Comparison of ENCODE assay signal across 1 cellular context in genomic region chr4:55661398-55662056, GRCh38.
TF ChIP-seq lines count a peak whose summit lies in the region.

No MANE protein-coding gene starts in this region.

TF ChIP-seq in K562, 482 proteins besides CTCF, POLR2A, EP300 and RAD21:
- TF ChIP-seq ZHX1 (conservative IDR thresholded peaks at IDR 0.05; ENCODE audit: low read length) (no peak), CHAMP1 (IDR thresholded peaks at IDR 0.05) (no peak), HMG20A (CRISPR knock-in tag; conservative IDR thresholded peaks at IDR 0.05) (no peak)
- TF ChIP-seq, protein P1, sequence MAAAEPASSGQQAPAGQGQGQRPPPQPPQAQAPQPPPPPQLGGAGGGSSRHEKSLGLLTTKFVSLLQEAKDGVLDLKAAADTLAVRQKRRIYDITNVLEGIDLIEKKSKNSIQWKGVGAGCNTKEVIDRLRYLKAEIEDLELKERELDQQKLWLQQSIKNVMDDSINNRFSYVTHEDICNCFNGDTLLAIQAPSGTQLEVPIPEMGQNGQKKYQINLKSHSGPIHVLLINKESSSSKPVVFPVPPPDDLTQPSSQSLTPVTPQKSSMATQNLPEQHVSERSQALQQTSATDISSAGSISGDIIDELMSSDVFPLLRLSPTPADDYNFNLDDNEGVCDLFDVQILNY (CRISPR knock-in tag; IDR thresholded peaks at IDR 0.05), result no peak
